ENCODE assay signal across 15 cellular contexts in genomic region chr3:158508481-158508880, GRCh38.
"Had no signal": no experiment of that assay in that cellular context is flagged by ENCODE, and none has a peak within 500 bp of the region (broad histone marks: within the 10 kb centered on the region; RNA-seq: fewer than 3 reads in every experiment).

No MANE protein-coding gene starts in this region.

- H3K36me3 ChIP-seq: esophagus muscularis mucosa, neural progenitor cell, stomach, thoracic aorta had no signal

- H3K4me3 ChIP-seq: dorsolateral prefrontal cortex, esophagus muscularis mucosa, neural progenitor cell, stomach, thoracic aorta had no signal

- H3K4me2 ChIP-seq: neural progenitor cell had no signal

- H3K27ac ChIP-seq: dorsolateral prefrontal cortex, esophagus muscularis mucosa, neural progenitor cell, parathyroid adenoma, stomach, thoracic aorta had no signal

- ATAC-seq: activated naive CD4-positive, alpha-beta T cell treated with anti-CD3 and anti-CD28 coated beads, Interleukin-2, amount 50 U/mL, for 72 hours; left ventricle myocardium superior had no signal

- H2AFZ ChIP-seq: neural progenitor cell, parathyroid adenoma had no signal

- H3K9ac ChIP-seq: neural progenitor cell, parathyroid adenoma had no signal

- H3K4me1 ChIP-seq: esophagus muscularis mucosa, neural progenitor cell, parathyroid adenoma, stomach had no signal

- H3K27me3 ChIP-seq: dorsolateral prefrontal cortex, esophagus muscularis mucosa, neural progenitor cell, stomach had no signal

- H3K9me3 ChIP-seq: esophagus muscularis mucosa, stomach, thoracic aorta had no signal

- DNase-seq: activated CD4-positive, alpha-beta T cell treated with anti-CD3 and anti-CD28 coated beads, Interleukin-2, amount 50 U/mL, for 4 hours; activated effector memory CD4-positive, alpha-beta T cell treated with Interleukin-2 at 50 U/mL for 16 hours; activated T-cell treated with anti-CD3 and anti-CD28 coated beads, Interleukin-2, amount 50 U/mL, for 1 hour; amygdala; dorsolateral prefrontal cortex; kidney; left ventricle myocardium superior; stimulated activated CD4-positive, alpha-beta T cell treated with anti-CD3 and anti-CD28 coated beads, Interleukin-15, amount 100 ng/mL, for 24 hours; stimulated activated CD4-positive, alpha-beta T cell treated with anti-CD3 and anti-CD28 coated beads, Interleukin-4, amount 100 ng/mL, for 4 hours; stomach had no signal
